In genomic region chr7:106867641-106868351, GRCh38 we compare ENCODE assay signal across 16 cellular contexts. TPM values are rescaled to one million over a fixed set of nuclear protein-coding genes. Genes with fewer than 3 reads are reported as not detected.
DNase-seq lines count a peak whose midpoint lies in the region; ATAC-seq and TF ChIP-seq lines count a peak whose summit lies in the region.
"Had no signal": no experiment of that assay in that cellular context is flagged by ENCODE, and none has a peak within 500 bp of the region (broad histone marks: within the 10 kb centered on the region; RNA-seq: fewer than 3 reads in every experiment).

No MANE protein-coding gene starts in this region.

- no peaks in the 10 kb centered on the region for H3K27me3 ChIP-seq in CD4-positive, alpha-beta memory T cell (ENCODE audit: insufficient read depth, low read length)
- H3K27me3 ChIP-seq in Karpas-422 (ENCODE audit: low read length): no peaks in the 10 kb centered on the region
- H3K27me3 ChIP-seq: uterus had no signal

- no peak overlapping the region for H2AFZ ChIP-seq in Karpas-422 (ENCODE audit: low read length)

- H3K4me3 ChIP-seq in CD4-positive, alpha-beta memory T cell (ENCODE audit: low read length in 2 of 2): no peak overlapping the region
- H3K4me3 ChIP-seq in Karpas-422 (ENCODE audit: low read length): peak overlapping the region; percentile 81; the same call in 1 of the 2 replicates
- H3K4me3 ChIP-seq: mucosa of descending colon, uterus had no signal

- TF ChIP-seq CTCF in osteocyte (IDR thresholded peaks at IDR 0.05): no peak

- CTCF ChIA-PET in CD4-positive, alpha-beta memory T cell (lab: Charles Lee; ENCODE audit: partially characterized antibody): interaction anchor here (0.8 kb wide), 1 partner anchor 75 kb away, joined by 3 read pairs; no protein-coding TSS in a partner anchor
- CTCF ChIA-PET in activated CD8-positive, alpha-beta memory T cell treated with anti-CD3 and anti-CD28 coated beads, Interleukin-2, amount 10 ng/mL, durations not matched to agents 7 days and 5 days (lab: Charles Lee): no interaction called here

- H3K79me2 ChIP-seq in Karpas-422 (ENCODE audit: low read length): peaks cover 83% of the 10 kb centered on the region

- no peaks in the 10 kb centered on the region for H3K9me3 ChIP-seq in CD4-positive, alpha-beta memory T cell (ENCODE audit: control insufficient read depth in 1 of 2, low read length in 2 of 2)
- H3K9me3 ChIP-seq in Karpas-422 (ENCODE audit: low read length): no peaks in the 10 kb centered on the region
- H3K9me3 ChIP-seq: mucosa of descending colon, uterus had no signal

- H3K27me3 Mint-ChIP-seq in CD4-positive, alpha-beta memory T cell: no peaks in the 10 kb centered on the region
- H3K27me3 Mint-ChIP-seq in central memory CD8-positive, alpha-beta T cell: no peaks in the 10 kb centered on the region
- H3K27me3 Mint-ChIP-seq in osteocyte (ENCODE audit: unreplicated experiment): peaks cover 10% of the 10 kb centered on the region
- no peaks in the 10 kb centered on the region for H3K27me3 Mint-ChIP-seq in activated CD8-positive, alpha-beta memory T cell treated with anti-CD3 and anti-CD28 coated beads, Interleukin-2, amount 10 ng/mL, durations not matched to agents 7 days and 5 days
- H3K27me3 Mint-ChIP-seq: activated CD4-positive, alpha-beta T cell treated with anti-CD3 and anti-CD28 coated beads, Interleukin-2, amount 10 ng/mL, durations not matched to agents 24 days and 14 days had no signal

- no peak overlapping the region for H3K27ac ChIP-seq in CD4-positive, alpha-beta memory T cell (ENCODE audit: low read depth, low read length)
- no peak overlapping the region for H3K27ac ChIP-seq in Karpas-422 (ENCODE audit: low read length)
- H3K27ac ChIP-seq: foreskin keratinocyte, uterus had no signal

- H3K36me3 Mint-ChIP-seq in CD4-positive, alpha-beta memory T cell: peaks cover 52 to 63% of the 10 kb centered on the region in 2 donors
- peaks cover 38% of the 10 kb centered on the region for H3K36me3 Mint-ChIP-seq in central memory CD8-positive, alpha-beta T cell (ENCODE audit: insufficient read depth)
- H3K36me3 Mint-ChIP-seq in osteocyte (ENCODE audit: unreplicated experiment): no peaks in the 10 kb centered on the region
- peaks cover 59% of the 10 kb centered on the region for H3K36me3 Mint-ChIP-seq in activated CD8-positive, alpha-beta memory T cell treated with anti-CD3 and anti-CD28 coated beads, Interleukin-2, amount 10 ng/mL, durations not matched to agents 7 days and 5 days

- no peaks in the 10 kb centered on the region for H3K9me2 ChIP-seq in Karpas-422 (replicated peaks; ENCODE audit: insufficient read depth, low read length)

- peaks cover 25% of the 10 kb centered on the region for H3K36me3 ChIP-seq in CD4-positive, alpha-beta memory T cell (ENCODE audit: insufficient read depth, low read length)
- peaks cover 32% of the 10 kb centered on the region for H3K36me3 ChIP-seq in Karpas-422 (ENCODE audit: insufficient read depth, low read length)
- H3K36me3 ChIP-seq: uterus had no signal

- H3K4me1 Mint-ChIP-seq in CD4-positive, alpha-beta memory T cell: peaks cover 60 to 92% (median 78%) of the 10 kb centered on the region in 4 donors
- H3K4me1 Mint-ChIP-seq in central memory CD8-positive, alpha-beta T cell: peaks cover 64% of the 10 kb centered on the region
- H3K4me1 Mint-ChIP-seq in osteocyte (ENCODE audit: unreplicated experiment): no peaks in the 10 kb centered on the region
- peaks cover 73% of the 10 kb centered on the region for H3K4me1 Mint-ChIP-seq in activated CD8-positive, alpha-beta memory T cell treated with anti-CD3 and anti-CD28 coated beads, Interleukin-2, amount 10 ng/mL, durations not matched to agents 7 days and 5 days

- peak overlapping the region in 5 of 8 donors; percentile 6 to 93 (median 92) for H3K4me3 Mint-ChIP-seq in CD4-positive, alpha-beta memory T cell
- peak overlapping the region; percentile 88 for H3K4me3 Mint-ChIP-seq in central memory CD8-positive, alpha-beta T cell
- H3K4me3 Mint-ChIP-seq in osteocyte (ENCODE audit: unreplicated experiment): no peak overlapping the region
- H3K4me3 Mint-ChIP-seq in activated CD8-positive, alpha-beta memory T cell treated with anti-CD3 and anti-CD28 coated beads, Interleukin-2, amount 10 ng/mL, durations not matched to agents 7 days and 5 days: no peak overlapping the region

- H3K4me2 ChIP-seq in Karpas-422 (ENCODE audit: low read depth, low read length, poor library complexity, severe bottlenecking): peak overlapping the region; percentile 95

- intact Hi-C loops in CD4-positive, alpha-beta memory T cell (cut with micrococcal nuclease): loop anchor here (5.0 to 10.0 kb wide), 3 partner anchors 285 to 875 kb away; partner anchors contain the start of genes CBLL1, COG5 and DUS4L

- H3K9me3 Mint-ChIP-seq in CD4-positive, alpha-beta memory T cell: no peaks in the 10 kb centered on the region
- no peaks in the 10 kb centered on the region for H3K9me3 Mint-ChIP-seq in central memory CD8-positive, alpha-beta T cell
- H3K9me3 Mint-ChIP-seq in osteocyte (ENCODE audit: unreplicated experiment): no peaks in the 10 kb centered on the region
- no peaks in the 10 kb centered on the region for H3K9me3 Mint-ChIP-seq in activated CD8-positive, alpha-beta memory T cell treated with anti-CD3 and anti-CD28 coated beads, Interleukin-2, amount 10 ng/mL, durations not matched to agents 7 days and 5 days (ENCODE audit: low read depth)
- H3K9me3 Mint-ChIP-seq: activated CD4-positive, alpha-beta T cell treated with anti-CD3 and anti-CD28 coated beads, Interleukin-2, amount 10 ng/mL, durations not matched to agents 24 days and 14 days had no signal

- no peak for ATAC-seq in central memory CD8-positive, alpha-beta T cell (replicated peaks; ENCODE audit: extremely low read depth, poor library complexity, severe bottlenecking)
- ATAC-seq in GM18870 (IDR thresholded peaks at IDR 0.05; ENCODE audit: unreplicated experiment): no peak
- no peak for ATAC-seq in activated CD8-positive, alpha-beta memory T cell treated with anti-CD3 and anti-CD28 coated beads, Interleukin-2, amount 10 ng/mL, durations not matched to agents 7 days and 5 days
- ATAC-seq: foreskin keratinocyte, mucosa of descending colon, sciatic nerve, SK-N-SH treated with all-trans-retinoic acid at 6 μM for 48 hours had no signal

- DNase-seq in CD4-positive, alpha-beta memory T cell: no peak
- DNase-seq in Karpas-422: no peak
- no peak for DNase-seq in central memory CD8-positive, alpha-beta T cell (ENCODE audit: low spot score in 2 of 2)
- DNase-seq in osteocyte (ENCODE audit: extremely low spot score, unreplicated experiment): peak; percentile 82
- DNase-seq in activated CD8-positive, alpha-beta memory T cell treated with anti-CD3 and anti-CD28 coated beads, Interleukin-2, amount 10 ng/mL, durations not matched to agents 7 days and 5 days: no peak
- DNase-seq in DMS53 treated with DMSO at 0.1 percent for 48 hours (lab: John Stamatoyannopoulos, UW; ENCODE audit: unreplicated experiment): no peak
- DNase-seq: activated CD4-positive, alpha-beta T cell treated with anti-CD3 and anti-CD28 coated beads, Interleukin-2, amount 10 ng/mL, durations not matched to agents 24 days and 14 days; activated T-cell treated with anti-CD3 and anti-CD28 coated beads for 4 hours; foreskin keratinocyte; NCI-H1436 treated with DMSO at 0.1 percent for 48 hours; uterus had no signal

- H3K27ac Mint-ChIP-seq in CD4-positive, alpha-beta memory T cell: peak overlapping the region in 4 of 7 donors; percentile 5 to 93 (median 89)
- peak overlapping the region; percentile 87 for H3K27ac Mint-ChIP-seq in central memory CD8-positive, alpha-beta T cell (ENCODE audit: low read depth)
- no peak overlapping the region for H3K27ac Mint-ChIP-seq in osteocyte (ENCODE audit: unreplicated experiment)
- no peak overlapping the region for H3K27ac Mint-ChIP-seq in activated CD8-positive, alpha-beta memory T cell treated with anti-CD3 and anti-CD28 coated beads, Interleukin-2, amount 10 ng/mL, durations not matched to agents 7 days and 5 days

- H4K20me1 ChIP-seq in Karpas-422 (ENCODE audit: insufficient read depth, low read depth, low read length): no peaks in the 10 kb centered on the region

- POLR2A ChIA-PET in CD4-positive, alpha-beta memory T cell (lab: Charles Lee; ENCODE audit: partially characterized antibody): interaction anchor here (1.0 kb wide), 1 partner anchor 301 kb away, joined by 4 read pairs; the partner anchor contains the start of gene HBP1

- no peak overlapping the region; the same call in 1 of the 2 replicates for H3K9ac ChIP-seq in Karpas-422 (ENCODE audit: low read length)

- peaks cover 77% of the 10 kb centered on the region for H3K4me1 ChIP-seq in CD4-positive, alpha-beta memory T cell (ENCODE audit: insufficient read depth, low read length)
- H3K4me1 ChIP-seq in Karpas-422 (ENCODE audit: low read length): peaks cover 85% of the 10 kb centered on the region
- H3K4me1 ChIP-seq: foreskin keratinocyte, uterus had no signal

RNA-seq across cellular contexts. Expression of gene PIK3CG, which starts 2.7 kb away (rescaled TPM):
- 10 to 100 TPM; 32.3 to 32.6 TPM for total RNA-seq in CD4-positive, alpha-beta memory T cell
- polyA plus RNA-seq in CD4-positive, alpha-beta memory T cell: 10 to 100 TPM; 15.3 to 19.2 TPM
- total RNA-seq in Karpas-422 (2014; rRNA removed; shearing (Covaris generic); ENCODE audit: low replicate concordance): 87.6 and 118 TPM in 2 replicates
- total RNA-seq in osteocyte: not detected in 2 replicates
- total RNA-seq in activated CD8-positive, alpha-beta memory T cell treated with anti-CD3 and anti-CD28 coated beads, Interleukin-2, amount 10 ng/mL, durations not matched to agents 7 days and 5 days: 10 to 100 TPM; 50.5 to 57.5 TPM
- total RNA-seq: foreskin keratinocyte, osteoblast had no signal
- polyA plus RNA-seq: foreskin keratinocyte had no signal

Comparison
In these comparisons a context has a peak if more than half of its experiments do, and no peak if none do; other contexts are left out.
1. H3K27ac Mint-ChIP-seq: peak in CD4-positive, alpha-beta memory T cell (4 of 7) and central memory CD8-positive, alpha-beta T cell (single experiment); none in osteocyte (single experiment) and activated CD8-positive, alpha-beta memory T cell treated with anti-CD3 and anti-CD28 coated beads, Interleukin-2, amount 10 ng/mL, durations not matched to agents 7 days and 5 days (single experiment).
2. H3K4me3 Mint-ChIP-seq: peak in CD4-positive, alpha-beta memory T cell (5 of 8) and central memory CD8-positive, alpha-beta T cell (single experiment); none in osteocyte (single experiment) and activated CD8-positive, alpha-beta memory T cell treated with anti-CD3 and anti-CD28 coated beads, Interleukin-2, amount 10 ng/mL, durations not matched to agents 7 days and 5 days (single experiment).
3. RNA of gene PIK3CG, which starts 2.7 kb away (total RNA-seq): 87.6 to 118 TPM in Karpas-422, 50.5 to 57.5 TPM in activated CD8-positive, alpha-beta memory T cell treated with anti-CD3 and anti-CD28 coated beads, Interleukin-2, amount 10 ng/mL, durations not matched to agents 7 days and 5 days and 32.3 to 32.6 TPM in CD4-positive, alpha-beta memory T cell; not detected in osteocyte; every median in the first group is over 10 times any median in the second.